In the genomic region with DNA sequence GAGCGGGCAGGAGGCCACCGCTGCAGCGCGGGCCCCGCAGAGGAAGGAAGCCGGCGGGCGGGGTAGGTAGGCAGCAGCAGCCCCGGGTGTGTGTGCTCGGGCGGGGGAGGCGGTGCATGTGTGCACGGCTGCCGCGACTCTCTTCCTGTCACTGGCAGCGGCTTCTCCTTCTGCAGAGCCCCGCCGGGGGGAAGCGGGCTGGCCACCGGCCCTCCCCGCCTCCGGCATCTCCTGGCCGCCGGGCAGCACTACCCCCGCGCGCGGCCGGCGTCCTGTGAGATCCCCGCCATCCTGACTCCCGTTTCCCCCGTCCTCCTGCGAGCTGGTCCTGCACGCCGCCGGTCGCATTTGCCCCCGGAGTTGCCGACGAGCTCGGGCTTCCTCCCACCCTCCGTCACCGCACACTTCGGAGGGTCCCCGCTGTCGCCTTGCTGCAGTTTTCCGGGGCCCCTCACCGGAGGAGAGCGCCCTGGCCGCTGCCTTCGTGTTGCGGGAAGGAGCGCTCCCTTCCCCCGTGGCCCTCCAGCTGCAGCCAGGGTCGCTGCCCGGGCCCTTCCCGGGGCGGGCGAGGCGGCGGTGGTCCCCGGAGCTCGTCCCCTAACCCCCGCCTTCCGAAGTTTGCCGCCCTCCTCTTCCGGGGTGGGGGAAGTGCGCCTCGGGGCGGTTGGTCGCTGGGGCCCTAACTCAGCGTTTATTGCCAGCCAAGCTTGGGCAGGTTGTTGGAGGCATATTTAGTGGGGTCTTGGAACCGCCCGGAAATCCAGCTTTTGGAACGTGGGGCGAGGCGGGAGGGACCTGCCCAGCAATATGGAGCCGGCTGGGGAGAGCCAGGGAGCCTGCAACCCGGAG, we compare ENCODE assay signal across 7 cellular contexts. TPM values are rescaled to one million over a fixed set of nuclear protein-coding genes. Genes with fewer than 3 reads are reported as not detected.
DNase-seq lines count a peak whose midpoint lies in the region; ATAC-seq and TF ChIP-seq lines count a peak whose summit lies in the region.

No MANE protein-coding gene starts in this region.

- no peaks in the 10 kb centered on the region for H3K36me3 ChIP-seq in liver (ENCODE audit: control insufficient read depth in 4 of 4, insufficient read depth in 3 of 4, low read depth in 1 of 4, low read length in 3 of 4)

- peaks cover 11% of the 10 kb centered on the region for H3K36me3 Mint-ChIP-seq in activated B cell treated with CpG ODN at 0.5 μM for 24 hours (ENCODE audit: low read depth)

- no peaks in the 10 kb centered on the region for H3K27me3 ChIP-seq in liver (ENCODE audit: control insufficient read depth in 4 of 4, insufficient read depth in 4 of 4, low read length in 3 of 4)

- H3K9me3 ChIP-seq in liver (ENCODE audit: control insufficient read depth in 4 of 4, low read length in 3 of 4): peaks cover 0 to 4% (median 0%) of the 10 kb centered on the region in 4 donors

- TF ChIP-seq CTCF in activated B cell treated with CpG ODN at 0.5 μM for 24 hours (IDR thresholded peaks at IDR 0.05) (no peak), liver (IDR thresholded peaks at IDR 0.05; ENCODE audit: low read depth, low read length, missing input control) (no peak)

- peak overlapping the region; percentile 95 for H3K4me3 Mint-ChIP-seq in activated B cell treated with CpG ODN at 0.5 μM for 24 hours

- CTCF ChIA-PET in activated B cell treated with CpG ODN at 0.5 μM for 24 hours (lab: Charles Lee): interaction anchor here (0.9 to 4.3 kb wide), 12 partner anchors 17 to 970 kb away, joined by 3 to 24 read pairs (median 4); no protein-coding TSS in a partner anchor

- peak overlapping the region; percentile 94 to 99 for H3K27ac ChIP-seq in liver (ENCODE audit: low read depth in 1 of 2, low read length in 2 of 2)

- H3K27me3 Mint-ChIP-seq in activated B cell treated with CpG ODN at 0.5 μM for 24 hours: no peaks in the 10 kb centered on the region

- peak overlapping the region; percentile 95 to 97 (median 95) for H3K4me3 ChIP-seq in liver (ENCODE audit: low read depth in 1 of 3, low read length in 3 of 3)

- intact Hi-C loops in activated B cell treated with CpG ODN at 0.5 μM for 24 hours (cut with micrococcal nuclease): loop anchor here (1.0 kb wide), 5 partner anchors 19 to 218 kb away; no protein-coding TSS in a partner anchor

- peak overlapping the region; percentile 80 for H3K27ac Mint-ChIP-seq in activated B cell treated with CpG ODN at 0.5 μM for 24 hours

- POLR2A ChIA-PET in activated B cell treated with CpG ODN at 0.5 μM for 24 hours (lab: Charles Lee): interaction anchor here (0.5 to 4.2 kb wide), 38 partner anchors 8 to 1628 kb away, joined by 3 to 51 read pairs (median 4); partner anchors contain the start of genes CCDC125 and CD180

- TF ChIP-seq RAD21 in liver (IDR thresholded peaks at IDR 0.05): peak in 1 of 2 donors; percentile 21

- peaks cover 3 to 36% (median 18%) of the 10 kb centered on the region in 4 donors for H3K4me1 ChIP-seq in liver (ENCODE audit: control insufficient read depth in 4 of 4, insufficient read depth in 4 of 4, low read length in 3 of 4)

- ATAC-seq in GM18517 (IDR thresholded peaks at IDR 0.05; ENCODE audit: unreplicated experiment): peak; percentile 49
- peak; percentile 44 for ATAC-seq in HG02870 (IDR thresholded peaks at IDR 0.05; ENCODE audit: unreplicated experiment)
- peak; percentile 53 for ATAC-seq in activated B cell treated with CpG ODN at 0.5 μM for 24 hours (ENCODE audit: low read depth)

- H3K9ac ChIP-seq in liver (ENCODE audit: low read depth in 1 of 2, low read length in 2 of 2): peak overlapping the region; percentile 90 to 98

- peak; percentile 77 to 85 for DNase-seq in NCI-H187 (lab: John Stamatoyannopoulos, UW)
- peak; percentile 64 for DNase-seq in activated B cell treated with CpG ODN at 0.5 μM for 24 hours
- DNase-seq in central memory CD4-positive, alpha-beta T cell: peak; percentile 84
- peak; percentile 27 to 55 (median 35) for DNase-seq in stimulated activated CD4-positive, alpha-beta T cell treated with anti-CD3 and anti-CD28 coated beads, TNF-alpha, amount 100 ng/mL, for 4 hours (ENCODE audit: low read depth in 3 of 3)

- H3K9me3 Mint-ChIP-seq in activated B cell treated with CpG ODN at 0.5 μM for 24 hours: peaks cover 7% of the 10 kb centered on the region

- WGBS in liver: under 1% methylated on average over 80 of the region's 80 CpGs

- peaks cover 45% of the 10 kb centered on the region for H3K4me1 Mint-ChIP-seq in activated B cell treated with CpG ODN at 0.5 μM for 24 hours

TF ChIP-seq in liver, 16 proteins besides CTCF, POLR2A, EP300 and RAD21:
- TF ChIP-seq FOXA2 (IDR thresholded peaks at IDR 0.05) (no peak), HNF4G (IDR thresholded peaks at IDR 0.05) (no peak)

RNA-seq across cellular contexts. Expression of gene PIK3R1, which starts 0.6 kb away (rescaled TPM):
- total RNA-seq in activated B cell treated with CpG ODN at 0.5 μM for 24 hours (45.5 and 52.2 TPM in 2 replicates), liver (100 to 1,000 TPM in 1 of 2 donors, 10 to 100 TPM in 1; 53.1 to 123 TPM)
- polyA plus RNA-seq in liver: 10 to 100 TPM; 22.6 to 41.5 TPM

Comparison
In these comparisons a context has a peak if more than half of its experiments do, and no peak if none do; other contexts are left out.
1. Peak in every context shown above with its lines: DNase-seq, ATAC-seq, H3K4me3 ChIP-seq and H3K27ac ChIP-seq.